In the genomic region with DNA sequence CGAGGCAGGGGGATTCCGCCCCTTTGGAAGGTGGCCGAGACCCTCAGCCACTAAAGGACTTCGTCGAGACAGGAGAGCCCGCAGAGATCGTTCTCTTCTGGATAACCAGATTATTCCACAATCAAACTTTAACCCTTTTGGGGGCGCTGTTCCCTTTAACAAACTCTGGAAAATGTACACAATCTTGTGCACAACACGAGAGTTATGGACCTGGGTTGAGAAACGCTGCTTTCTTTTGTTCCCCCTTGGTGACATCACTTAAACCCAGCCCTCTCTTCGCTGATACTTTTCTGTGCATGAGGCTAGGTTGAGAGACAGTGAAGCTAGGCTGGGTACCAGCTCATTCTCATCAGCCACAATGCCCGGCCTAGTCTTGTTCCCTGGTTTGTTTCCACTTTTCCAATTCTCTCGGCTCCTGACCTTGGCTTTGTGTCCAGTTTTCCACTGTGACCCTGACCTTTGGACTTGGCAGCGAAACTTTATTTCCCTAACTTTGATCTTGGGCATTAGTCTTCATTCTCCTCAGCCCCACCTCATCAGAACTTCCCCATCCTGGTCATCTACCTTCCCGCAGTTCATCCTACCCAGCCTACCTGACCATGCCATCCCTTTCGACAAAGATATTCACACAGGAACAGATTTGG, we compare ENCODE assay signal across 8 cellular contexts. TPM values are rescaled to one million over a fixed set of nuclear protein-coding genes. Genes with fewer than 3 reads are reported as not detected.
DNase-seq lines count a peak whose midpoint lies in the region; ATAC-seq and TF ChIP-seq lines count a peak whose summit lies in the region.

No MANE protein-coding gene starts in this region.

- peak overlapping the region; percentile 87 for H3K4me3 ChIP-seq in HL-60 (replicated peaks; ENCODE audit: insufficient read depth, low read length)

- H3K4me1 Mint-ChIP-seq in activated T-helper 2 cell treated with anti-CD3 and anti-CD28 coated beads, Interferon-gamma antibody, Interleukin-2, Interleukin-4, amounts not matched to agents 10 μg/mL and 5 μg/mL and 100 μg/mL, durations not matched to agents 14 hours and 24 hours and 36 hours (ENCODE audit: low read depth), result peaks cover 64% of the 10 kb centered on the region
- H3K4me1 Mint-ChIP-seq in glutamatergic neuron (ENCODE audit: low read depth, unreplicated experiment), result peaks cover 17% of the 10 kb centered on the region

- H3K27me3 ChIP-seq in HL-60 (ENCODE audit: insufficient read depth, poor library complexity, severe bottlenecking), result no peaks in the 10 kb centered on the region

- peaks cover 24% of the 10 kb centered on the region for H3K36me3 Mint-ChIP-seq in activated T-helper 2 cell treated with anti-CD3 and anti-CD28 coated beads, Interferon-gamma antibody, Interleukin-2, Interleukin-4, amounts not matched to agents 10 μg/mL and 5 μg/mL and 100 μg/mL, durations not matched to agents 14 hours and 24 hours and 36 hours (ENCODE audit: low read depth)
- no peaks in the 10 kb centered on the region for H3K36me3 Mint-ChIP-seq in glutamatergic neuron (ENCODE audit: unreplicated experiment)

- H3K4me3 Mint-ChIP-seq in activated T-helper 2 cell treated with anti-CD3 and anti-CD28 coated beads, Interferon-gamma antibody, Interleukin-2, Interleukin-4, amounts not matched to agents 10 μg/mL and 5 μg/mL and 100 μg/mL, durations not matched to agents 14 hours and 24 hours and 36 hours (ENCODE audit: low read depth), result peak overlapping the region; percentile 93
- H3K4me3 Mint-ChIP-seq in glutamatergic neuron (ENCODE audit: unreplicated experiment), result peak overlapping the region; percentile 91

- DNase-seq in COLO829 (ENCODE audit: low spot score) (peak; percentile 43), GM19238 (ENCODE audit: insufficient read length, low spot score) (peak; percentile 20), HL-60 (ENCODE audit: low read depth in 1 of 2, low spot score in 1 of 2) (peak in 1 of 2 experiments; percentile 87), NCI-H748 (lab: John Stamatoyannopoulos, UW; ENCODE audit: unreplicated experiment) (peak; percentile 84), glutamatergic neuron (no peak), omental fat pad (ENCODE audit: low spot score) (no peak)
- DNase-seq in activated T-helper 2 cell treated with anti-CD3 and anti-CD28 coated beads, Interferon-gamma antibody, Interleukin-2, Interleukin-4, amounts not matched to agents 10 μg/mL and 5 μg/mL and 100 μg/mL, durations not matched to agents 14 hours and 24 hours and 36 hours (ENCODE audit: low spot score), result no peak

- intact Hi-C loops in activated T-helper 2 cell treated with anti-CD3 and anti-CD28 coated beads, Interferon-gamma antibody, Interleukin-2, Interleukin-4, amounts not matched to agents 10 μg/mL and 5 μg/mL and 100 μg/mL, durations not matched to agents 14 hours and 24 hours and 36 hours (cut with micrococcal nuclease), result loop anchor here (1.0 to 10.0 kb wide), 8 partner anchors 42 to 560 kb away; partner anchors contain the start of genes ARIH1, BBS4, HIGD2B and NEO1

- ATAC-seq in omental fat pad (ENCODE audit: low FRiP score) (peak; percentile 37), HG03175 (IDR thresholded peaks at IDR 0.05; ENCODE audit: unreplicated experiment) (no peak)

- H3K27ac ChIP-seq in HL-60 (replicated peaks), result peak overlapping the region; percentile 96

- H3K27ac Mint-ChIP-seq in activated T-helper 2 cell treated with anti-CD3 and anti-CD28 coated beads, Interferon-gamma antibody, Interleukin-2, Interleukin-4, amounts not matched to agents 10 μg/mL and 5 μg/mL and 100 μg/mL, durations not matched to agents 14 hours and 24 hours and 36 hours, result peak overlapping the region; percentile 95
- peak overlapping the region; percentile 95 for H3K27ac Mint-ChIP-seq in glutamatergic neuron (ENCODE audit: unreplicated experiment)

- H3K27me3 Mint-ChIP-seq in activated T-helper 2 cell treated with anti-CD3 and anti-CD28 coated beads, Interferon-gamma antibody, Interleukin-2, Interleukin-4, amounts not matched to agents 10 μg/mL and 5 μg/mL and 100 μg/mL, durations not matched to agents 14 hours and 24 hours and 36 hours (ENCODE audit: low read depth), result no peaks in the 10 kb centered on the region
- H3K27me3 Mint-ChIP-seq in glutamatergic neuron (ENCODE audit: unreplicated experiment), result peaks cover 7% of the 10 kb centered on the region

- TF ChIP-seq CTCF in HL-60 (IDR thresholded peaks at IDR 0.05; ENCODE audit: insufficient read depth, low read length), result peak; percentile 3
- TF ChIP-seq CTCF in glutamatergic neuron (IDR thresholded peaks at IDR 0.05; ENCODE audit: partially characterized antibody, unreplicated experiment), result peak; percentile 76
- TF ChIP-seq CTCF in omental fat pad (IDR thresholded peaks at IDR 0.05), result peak in 1 of 3 donors; percentile 31

- H3K9me3 Mint-ChIP-seq in activated T-helper 2 cell treated with anti-CD3 and anti-CD28 coated beads, Interferon-gamma antibody, Interleukin-2, Interleukin-4, amounts not matched to agents 10 μg/mL and 5 μg/mL and 100 μg/mL, durations not matched to agents 14 hours and 24 hours and 36 hours, result no peaks in the 10 kb centered on the region
- peaks cover 8% of the 10 kb centered on the region for H3K9me3 Mint-ChIP-seq in glutamatergic neuron (ENCODE audit: unreplicated experiment)

RNA-seq across cellular contexts. Expression of gene ADPGK, which starts 0.8 kb away (rescaled TPM):
- total RNA-seq in activated T-helper 2 cell treated with anti-CD3 and anti-CD28 coated beads, Interferon-gamma antibody, Interleukin-2, Interleukin-4, amounts not matched to agents 10 μg/mL and 5 μg/mL and 100 μg/mL, durations not matched to agents 14 hours and 24 hours and 36 hours, result 84.1 and 95.0 TPM in 2 replicates
- total RNA-seq in glutamatergic neuron (ENCODE audit: unreplicated experiment) (33.5 TPM), omental fat pad (10 to 100 TPM; 45.7 to 93.2 (median 61.1) TPM)

Comparison
In these comparisons a context has a peak if more than half of its experiments do, and no peak if none do; other contexts are left out.
1. DNase-seq: peak in COLO829 (single experiment), GM19238 (single experiment) and NCI-H748 (single experiment); none in activated T-helper 2 cell treated with anti-CD3 and anti-CD28 coated beads, Interferon-gamma antibody, Interleukin-2, Interleukin-4, amounts not matched to agents 10 μg/mL and 5 μg/mL and 100 μg/mL, durations not matched to agents 14 hours and 24 hours and 36 hours (single experiment), glutamatergic neuron (single experiment) and omental fat pad (single experiment).